Comparison of ENCODE assay signal across 15 cellular contexts in genomic region chr1:170674986-170675385, GRCh38. TPM values are rescaled to one million over a fixed set of nuclear protein-coding genes. Genes with fewer than 3 reads are reported as not detected.
"Had no signal": no experiment of that assay in that cellular context is flagged by ENCODE, and none has a peak within 500 bp of the region (broad histone marks: within the 10 kb centered on the region; RNA-seq: fewer than 3 reads in every experiment).

No MANE protein-coding gene starts in this region.

- H3K4me3 ChIP-seq: colonic mucosa, right lobe of liver, thyroid gland had no signal

- H3K4me1 ChIP-seq: colonic mucosa, right lobe of liver, thyroid gland had no signal

- H3K27me3 ChIP-seq: thyroid gland had no signal

- DNase-seq: activated CD4-positive, alpha-beta memory T cell treated with anti-CD3 and anti-CD28 coated beads for 36 hours; activated CD4-positive, alpha-beta T cell treated with anti-CD3 and anti-CD28 coated beads for 36 hours; activated CD8-positive, alpha-beta memory T cell treated with anti-CD3 and anti-CD28 coated beads, Interleukin-2, amount 10 ng/mL, durations not matched to agents 7 days and 5 days; activated effector memory CD4-positive, alpha-beta T cell treated with Interleukin-2 at 50 U/mL for 16 hours; activated T-cell treated with anti-CD3 and anti-CD28 coated beads, Interleukin-2, amount 50 U/mL, for 24 hours; caudate nucleus; colonic mucosa; effector CD4-positive, alpha-beta T cell; glutamatergic neuron; mesendoderm; right lobe of liver; stimulated activated CD4-positive, alpha-beta T cell treated with anti-CD3 and anti-CD28 coated beads, Interleukin-12 subunit alpha, Interleukin-12 subunit beta, amount 100 ng/mL, for 4 hours; stimulated activated CD4-positive, alpha-beta T cell treated with anti-CD3 and anti-CD28 coated beads, Interleukin-2, amount 100 ng/mL, for 24 hours; thyroid gland had no signal

- H3K9me3 ChIP-seq: colonic mucosa, right lobe of liver, thyroid gland had no signal

- ATAC-seq: activated CD4-positive, alpha-beta T cell treated with anti-CD3 and anti-CD28 coated beads for 36 hours; activated CD8-positive, alpha-beta memory T cell treated with anti-CD3 and anti-CD28 coated beads, Interleukin-2, amount 10 ng/mL, durations not matched to agents 7 days and 5 days; right lobe of liver had no signal

- H3K27ac ChIP-seq: colonic mucosa, right lobe of liver had no signal

- H3K36me3 ChIP-seq: colonic mucosa, right lobe of liver, thyroid gland had no signal

RNA-seq across cellular contexts. Expression of gene PRRX1, which starts 11.1 kb away (rescaled TPM):
- total RNA-seq: activated CD4-positive, alpha-beta memory T cell treated with anti-CD3 and anti-CD28 coated beads for 36 hours; activated CD4-positive, alpha-beta T cell treated with anti-CD3 and anti-CD28 coated beads for 36 hours; activated CD8-positive, alpha-beta memory T cell treated with anti-CD3 and anti-CD28 coated beads, Interleukin-2, amount 10 ng/mL, durations not matched to agents 7 days and 5 days; endothelial cell of umbilical vein had no signal
